ENCODE assay signal across 29 cellular contexts in genomic region chr4:62093735-62094134, GRCh38.
"Had no signal": no experiment of that assay in that cellular context is flagged by ENCODE, and none has a peak within 500 bp of the region (broad histone marks: within the 10 kb centered on the region; RNA-seq: fewer than 3 reads in every experiment).

No MANE protein-coding gene starts in this region.

- DNase-seq: stimulated activated CD4-positive, alpha-beta T cell treated with anti-CD3 and anti-CD28 coated beads, Interleukin-2, amount 100 ng/mL, for 48 hours; stimulated activated CD4-positive, alpha-beta T cell treated with anti-CD3 and anti-CD28 coated beads, Interleukin-4, amount 100 ng/mL, for 1 hour; stimulated activated CD4-positive, alpha-beta T cell treated with anti-CD3 and anti-CD28 coated beads, Interleukin-4, amount 100 ng/mL, for 24 hours; stimulated activated CD4-positive, alpha-beta T cell treated with anti-CD3 and anti-CD28 coated beads, Interleukin-4, amount 100 ng/mL, for 4 hours; stimulated activated CD8-positive, alpha-beta memory T cell treated with anti-CD3 and anti-CD28 coated beads, Interleukin-4, amount 100 ng/mL, for 48 hours; stimulated activated naive B cell treated with anti-CD40 and anti-IgM and Interleukin-4, amounts not matched to agents 10 μg/mL and 1 μg/mL and 100 μg/mL, for 72 hours; stimulated activated naive CD4-positive, alpha-beta T cell; stimulated activated naive CD4-positive, alpha-beta T cell treated with Interleukin-2 at 50 U/mL for 16 hours; stimulated activated naive CD8-positive, alpha-beta T cell treated with anti-CD3 and anti-CD28 coated beads, Interleukin-15, amount 100 ng/mL, for 72 hours; stimulated activated naive CD8-positive, alpha-beta T cell treated with anti-CD3 and anti-CD28 coated beads, Interleukin-15, Interleukin-2, amounts not matched to agents 100 U/mL and 50 U/mL, for 24 hours; stomach; substantia nigra; testis; thyroid gland; tibial artery; transverse colon; trophoblast cell; upper lobe of left lung; upper lobe of right lung; uterus had no signal

- H3K9me3 ChIP-seq: testis, thyroid gland, upper lobe of right lung, uterus, vagina had no signal

- H3K4me3 ChIP-seq: stomach, suprapubic skin, testis, thoracic aorta, thyroid gland, tibial artery, tibial nerve, transverse colon, upper lobe of left lung, upper lobe of right lung, uterus, vagina had no signal

- H3K36me3 Mint-ChIP-seq: stimulated activated effector memory CD8-positive, alpha-beta T cell treated with anti-CD3 and anti-CD28 coated beads, Interleukin-12 subunit alpha, Interleukin-12 subunit beta, amount 100 ng/mL, for 72 hours; stimulated activated memory B cell treated with anti-CD40 and anti-IgM and Interleukin-4, amounts not matched to agents 10 μg/mL and 1 μg/mL and 100 μg/mL, for 72 hours; stimulated activated naive B cell treated with anti-CD40 and anti-IgM and Interleukin-4, amounts not matched to agents 10 μg/mL and 1 μg/mL and 100 μg/mL, for 72 hours; type B pancreatic cell had no signal

- FAIRE-seq: urothelium cell line had no signal

- H3K4me1 ChIP-seq: stomach, suprapubic skin, testis, thyroid gland, tibial artery, tibial nerve, transverse colon, upper lobe of left lung, upper lobe of right lung, uterus, vagina had no signal

- H3K27me3 Mint-ChIP-seq: stimulated activated memory B cell treated with anti-CD40 and anti-IgM and Interleukin-4, amounts not matched to agents 10 μg/mL and 1 μg/mL and 100 μg/mL, for 72 hours; stimulated activated naive B cell treated with anti-CD40 and anti-IgM and Interleukin-4, amounts not matched to agents 10 μg/mL and 1 μg/mL and 100 μg/mL, for 72 hours; stimulated activated naive CD8-positive, alpha-beta T cell treated with anti-CD3 and anti-CD28 coated beads, Interleukin-15, amount 100 ng/mL, for 72 hours; stimulated activated naive CD8-positive, alpha-beta T cell treated with anti-CD3 and anti-CD28 coated beads, Interleukin-15, Interleukin-2, amounts not matched to agents 100 ng/mL and 50 ng/mL, for 24 hours; type B pancreatic cell had no signal

- H3K4me1 Mint-ChIP-seq: stimulated activated effector memory CD8-positive, alpha-beta T cell treated with anti-CD3 and anti-CD28 coated beads, Interleukin-12 subunit alpha, Interleukin-12 subunit beta, amount 100 ng/mL, for 72 hours; stimulated activated memory B cell treated with anti-CD40 and anti-IgM and Interleukin-4, amounts not matched to agents 10 μg/mL and 1 μg/mL and 100 μg/mL, for 72 hours; stimulated activated naive B cell treated with anti-CD40 and anti-IgM and Interleukin-4, amounts not matched to agents 10 μg/mL and 1 μg/mL and 100 μg/mL, for 72 hours; stimulated activated naive CD8-positive, alpha-beta T cell treated with anti-CD3 and anti-CD28 coated beads, Interleukin-15, amount 100 ng/mL, for 72 hours had no signal

- H3K27me3 ChIP-seq: stomach, suprapubic skin, testis, thyroid gland, tibial artery, tibial nerve, transverse colon, upper lobe of left lung, upper lobe of right lung, uterus, vagina had no signal

- H3K9me3 Mint-ChIP-seq: type B pancreatic cell had no signal

- H3K27ac ChIP-seq: stomach, suprapubic skin, testis, thoracic aorta, thyroid gland, tibial artery, tibial nerve, transverse colon, upper lobe of left lung, upper lobe of right lung, uterus, vagina had no signal

- H3K27ac Mint-ChIP-seq: stimulated activated effector memory CD8-positive, alpha-beta T cell treated with anti-CD3 and anti-CD28 coated beads, Interleukin-12 subunit alpha, Interleukin-12 subunit beta, amount 100 ng/mL, for 72 hours; stimulated activated memory B cell treated with anti-CD40 and anti-IgM and Interleukin-4, amounts not matched to agents 10 μg/mL and 1 μg/mL and 100 μg/mL, for 72 hours; stimulated activated naive CD8-positive, alpha-beta T cell treated with anti-CD3 and anti-CD28 coated beads, Interleukin-15, amount 100 ng/mL, for 72 hours; stimulated activated naive CD8-positive, alpha-beta T cell treated with anti-CD3 and anti-CD28 coated beads, Interleukin-15, Interleukin-2, amounts not matched to agents 100 ng/mL and 50 ng/mL, for 24 hours; type B pancreatic cell had no signal

- H3K4me3 Mint-ChIP-seq: stimulated activated effector memory CD8-positive, alpha-beta T cell treated with anti-CD3 and anti-CD28 coated beads, Interleukin-12 subunit alpha, Interleukin-12 subunit beta, amount 100 ng/mL, for 72 hours; stimulated activated memory B cell treated with anti-CD40 and anti-IgM and Interleukin-4, amounts not matched to agents 10 μg/mL and 1 μg/mL and 100 μg/mL, for 72 hours; stimulated activated naive B cell treated with anti-CD40 and anti-IgM and Interleukin-4, amounts not matched to agents 10 μg/mL and 1 μg/mL and 100 μg/mL, for 72 hours; stimulated activated naive CD8-positive, alpha-beta T cell treated with anti-CD3 and anti-CD28 coated beads, Interleukin-15, amount 100 ng/mL, for 72 hours; stimulated activated naive CD8-positive, alpha-beta T cell treated with anti-CD3 and anti-CD28 coated beads, Interleukin-15, Interleukin-2, amounts not matched to agents 100 ng/mL and 50 ng/mL, for 24 hours; type B pancreatic cell had no signal

- ATAC-seq: stimulated activated effector memory CD8-positive, alpha-beta T cell treated with anti-CD3 and anti-CD28 coated beads, Interleukin-12 subunit alpha, Interleukin-12 subunit beta, amount 100 ng/mL, for 72 hours; stimulated activated memory B cell treated with anti-CD40 and anti-IgM and Interleukin-4, amounts not matched to agents 10 μg/mL and 1 μg/mL and 100 μg/mL, for 72 hours; stimulated activated naive B cell treated with anti-CD40 and anti-IgM and Interleukin-4, amounts not matched to agents 10 μg/mL and 1 μg/mL and 100 μg/mL, for 72 hours; stimulated activated naive CD8-positive, alpha-beta T cell treated with anti-CD3 and anti-CD28 coated beads, Interleukin-15, amount 100 ng/mL, for 72 hours; stimulated activated naive CD8-positive, alpha-beta T cell treated with anti-CD3 and anti-CD28 coated beads, Interleukin-15, Interleukin-2, amounts not matched to agents 100 U/mL and 50 U/mL, for 24 hours; upper lobe of right lung had no signal

- H3K36me3 ChIP-seq: stomach, suprapubic skin, thoracic aorta, thyroid gland, tibial artery, tibial nerve, transverse colon, upper lobe of left lung, upper lobe of right lung, uterus, vagina had no signal
